Comparison of ENCODE assay signal across 9 cellular contexts in the genomic region with DNA sequence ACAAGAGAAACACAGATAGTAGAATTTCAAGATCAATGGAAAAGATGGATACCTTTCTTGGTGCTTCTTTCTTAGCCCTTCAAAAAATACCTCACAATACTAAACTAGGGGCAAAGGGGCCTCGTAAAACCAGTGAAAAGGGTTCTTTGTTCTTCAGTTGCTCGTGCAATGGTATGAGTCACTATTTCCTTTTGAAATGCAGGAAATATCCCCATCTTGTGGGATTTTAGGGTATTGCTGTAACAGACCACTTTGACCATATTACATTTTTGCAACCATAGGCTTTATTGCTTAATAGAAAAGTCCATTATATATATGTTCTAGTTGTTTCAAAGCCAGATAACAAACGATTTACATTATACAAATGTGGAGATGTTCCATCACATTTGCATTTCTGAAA.
A peak's percentile ranks its signal among the peaks of the same experiment; 100 is the strongest.
DNase-seq lines count a peak whose midpoint lies in the region; ATAC-seq and TF ChIP-seq lines count a peak whose summit lies in the region.
"Had no signal": no experiment of that assay in that cellular context is flagged by ENCODE, and none has a peak within 500 bp of the region (broad histone marks: within the 10 kb centered on the region; RNA-seq: fewer than 3 reads in every experiment).

No MANE protein-coding gene starts in this region.

- H3K9me3 ChIP-seq in SK-N-MC (ENCODE audit: low read depth, low read length), result no peaks in the 10 kb centered on the region

- H3K36me3 Mint-ChIP-seq in activated CD8-positive, alpha-beta T cell treated with anti-CD3 and anti-CD28 coated beads for 36 hours (ENCODE audit: low read depth), result no peaks in the 10 kb centered on the region
- H3K36me3 Mint-ChIP-seq in activated CD8-positive, alpha-beta T cell treated with anti-CD3 and anti-CD28 coated beads, Interleukin-2, amount 10 ng/mL, durations not matched to agents 7 days and 5 days (ENCODE audit: low read depth), result no peaks in the 10 kb centered on the region
- no peaks in the 10 kb centered on the region for H3K36me3 Mint-ChIP-seq in immature natural killer cell

- TF ChIP-seq CTCF in activated CD8-positive, alpha-beta T cell treated with anti-CD3 and anti-CD28 coated beads for 36 hours (IDR thresholded peaks at IDR 0.05), result peak; percentile 65

- H3K4me3 Mint-ChIP-seq in activated CD8-positive, alpha-beta T cell treated with anti-CD3 and anti-CD28 coated beads for 36 hours, result no peak overlapping the region
- H3K4me3 Mint-ChIP-seq in activated CD8-positive, alpha-beta T cell treated with anti-CD3 and anti-CD28 coated beads, Interleukin-2, amount 10 ng/mL, durations not matched to agents 7 days and 5 days, result no peak overlapping the region
- H3K4me3 Mint-ChIP-seq in immature natural killer cell, result no peak overlapping the region
- H3K4me3 Mint-ChIP-seq: dendritic cell treated with granulocyte-macrophage colony-stimulating factor and Interleukin-4, amounts not matched to agents 40 ng/mL and 50 ng/mL, for 4 days had no signal

- no peak overlapping the region for H3K9ac ChIP-seq in SK-N-MC (ENCODE audit: insufficient read length)

- POLR2A ChIA-PET in activated CD8-positive, alpha-beta T cell treated with anti-CD3 and anti-CD28 coated beads for 36 hours (lab: Charles Lee), result no interaction called here
- POLR2A ChIA-PET in activated CD8-positive, alpha-beta T cell treated with anti-CD3 and anti-CD28 coated beads, Interleukin-2, amount 10 ng/mL, durations not matched to agents 7 days and 5 days (lab: Charles Lee), result no interaction called here

- no peak overlapping the region for H3K27ac ChIP-seq in SK-N-MC

- H3K4me3 ChIP-seq in SK-N-MC, result no peak overlapping the region

- peaks cover 9% of the 10 kb centered on the region for H3K9me3 Mint-ChIP-seq in activated CD8-positive, alpha-beta T cell treated with anti-CD3 and anti-CD28 coated beads for 36 hours
- H3K9me3 Mint-ChIP-seq in activated CD8-positive, alpha-beta T cell treated with anti-CD3 and anti-CD28 coated beads, Interleukin-2, amount 10 ng/mL, durations not matched to agents 7 days and 5 days (ENCODE audit: insufficient read depth), result no peaks in the 10 kb centered on the region
- peaks cover 0 to 6% (median 0%) of the 10 kb centered on the region in 6 donors for H3K9me3 Mint-ChIP-seq in immature natural killer cell

- no peak overlapping the region for H3K27ac Mint-ChIP-seq in activated CD8-positive, alpha-beta T cell treated with anti-CD3 and anti-CD28 coated beads for 36 hours
- H3K27ac Mint-ChIP-seq in activated CD8-positive, alpha-beta T cell treated with anti-CD3 and anti-CD28 coated beads, Interleukin-2, amount 10 ng/mL, durations not matched to agents 7 days and 5 days, result no peak overlapping the region
- H3K27ac Mint-ChIP-seq in immature natural killer cell, result no peak overlapping the region
- H3K27ac Mint-ChIP-seq: dendritic cell treated with granulocyte-macrophage colony-stimulating factor and Interleukin-4, amounts not matched to agents 40 ng/mL and 50 ng/mL, for 4 days had no signal

- CTCF ChIA-PET in activated CD8-positive, alpha-beta T cell treated with anti-CD3 and anti-CD28 coated beads for 36 hours (lab: Charles Lee), result interaction anchor here (2.0 kb wide), 1 partner anchor 16 kb away, joined by 7 read pairs; no protein-coding TSS in a partner anchor
- CTCF ChIA-PET in activated CD8-positive, alpha-beta T cell treated with anti-CD3 and anti-CD28 coated beads, Interleukin-2, amount 10 ng/mL, durations not matched to agents 7 days and 5 days (lab: Charles Lee), result interaction anchor here (1.1 to 1.6 kb wide), 2 partner anchors 14 to 415 kb away, joined by 4 to 5 read pairs; no protein-coding TSS in a partner anchor

- ATAC-seq in activated CD8-positive, alpha-beta T cell treated with anti-CD3 and anti-CD28 coated beads for 36 hours, result peak; percentile 83
- ATAC-seq in activated CD8-positive, alpha-beta T cell treated with anti-CD3 and anti-CD28 coated beads, Interleukin-2, amount 10 ng/mL, durations not matched to agents 7 days and 5 days, result no peak
- ATAC-seq in HG03060 (IDR thresholded peaks at IDR 0.05; ENCODE audit: low read depth, unreplicated experiment) (peak; percentile 55), GM19023 (IDR thresholded peaks at IDR 0.05; ENCODE audit: unreplicated experiment) (no peak)

- H3K27me3 Mint-ChIP-seq in activated CD8-positive, alpha-beta T cell treated with anti-CD3 and anti-CD28 coated beads for 36 hours, result peaks cover 2% of the 10 kb centered on the region
- peaks cover 5% of the 10 kb centered on the region for H3K27me3 Mint-ChIP-seq in activated CD8-positive, alpha-beta T cell treated with anti-CD3 and anti-CD28 coated beads, Interleukin-2, amount 10 ng/mL, durations not matched to agents 7 days and 5 days (ENCODE audit: low read depth)
- H3K27me3 Mint-ChIP-seq in immature natural killer cell (ENCODE audit: low read depth in 3 of 3), result peaks cover 1 to 14% (median 5%) of the 10 kb centered on the region in 3 donors
- H3K27me3 Mint-ChIP-seq: dendritic cell treated with granulocyte-macrophage colony-stimulating factor and Interleukin-4, amounts not matched to agents 40 ng/mL and 50 ng/mL, for 4 days had no signal

- H3K4me1 Mint-ChIP-seq in activated CD8-positive, alpha-beta T cell treated with anti-CD3 and anti-CD28 coated beads for 36 hours (ENCODE audit: low read depth), result peaks cover 3% of the 10 kb centered on the region
- no peaks in the 10 kb centered on the region for H3K4me1 Mint-ChIP-seq in activated CD8-positive, alpha-beta T cell treated with anti-CD3 and anti-CD28 coated beads, Interleukin-2, amount 10 ng/mL, durations not matched to agents 7 days and 5 days (ENCODE audit: low read depth)
- no peaks in the 10 kb centered on the region for H3K4me1 Mint-ChIP-seq in immature natural killer cell

- DNase-seq in activated CD8-positive, alpha-beta T cell treated with anti-CD3 and anti-CD28 coated beads for 36 hours, result peak; percentile 4
- no peak for DNase-seq in activated CD8-positive, alpha-beta T cell treated with anti-CD3 and anti-CD28 coated beads, Interleukin-2, amount 10 ng/mL, durations not matched to agents 7 days and 5 days
- DNase-seq in SK-N-MC (ENCODE audit: low read depth, low spot score) (peak; percentile 34), immature natural killer cell (peak in 2 of 3 donors; percentile 11 to 12), NCI-H2029 treated with DMSO at 0.1 percent for 48 hours (lab: John Stamatoyannopoulos, UW) (no peak), T-helper 9 cell (no peak)

- intact Hi-C loops in activated CD8-positive, alpha-beta T cell treated with anti-CD3 and anti-CD28 coated beads for 36 hours (cut with micrococcal nuclease), result loop anchor here (5.0 kb wide), 1 partner anchor 413 kb away; no protein-coding TSS in a partner anchor

- no peaks in the 10 kb centered on the region for H3K36me3 ChIP-seq in SK-N-MC (ENCODE audit: insufficient read depth, low read length)

Comparison
In these comparisons a context has a peak if more than half of its experiments do, and no peak if none do; other contexts are left out.
1. ATAC-seq: peak in activated CD8-positive, alpha-beta T cell treated with anti-CD3 and anti-CD28 coated beads for 36 hours (single experiment) and HG03060 (single experiment); none in activated CD8-positive, alpha-beta T cell treated with anti-CD3 and anti-CD28 coated beads, Interleukin-2, amount 10 ng/mL, durations not matched to agents 7 days and 5 days (single experiment) and GM19023 (single experiment).
2. DNase-seq: peak in activated CD8-positive, alpha-beta T cell treated with anti-CD3 and anti-CD28 coated beads for 36 hours (single experiment), SK-N-MC (single experiment) and immature natural killer cell (2 of 3); none in activated CD8-positive, alpha-beta T cell treated with anti-CD3 and anti-CD28 coated beads, Interleukin-2, amount 10 ng/mL, durations not matched to agents 7 days and 5 days (single experiment), NCI-H2029 treated with DMSO at 0.1 percent for 48 hours (single experiment) and T-helper 9 cell (single experiment).